Comparison of ENCODE assay signal across 25 cellular contexts in the genomic region with DNA sequence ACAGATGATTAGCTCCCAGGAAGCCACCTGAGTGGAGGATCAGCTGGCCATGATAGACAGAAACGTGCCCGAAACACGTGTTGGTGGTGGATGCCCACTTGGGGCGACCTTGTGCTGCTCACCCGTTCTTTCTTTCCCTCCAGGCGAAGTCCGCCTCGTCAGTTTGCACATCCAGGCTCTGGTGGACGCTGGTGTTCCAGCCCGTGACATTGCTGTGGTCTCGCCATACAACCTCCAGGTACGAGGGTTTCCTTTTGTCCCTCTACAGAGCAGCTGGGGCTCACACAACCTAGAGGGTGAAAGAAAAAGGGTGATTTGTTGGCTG. TPM values are rescaled to one million over a fixed set of nuclear protein-coding genes. Genes with fewer than 3 reads are reported as not detected.
DNase-seq lines count a peak whose midpoint lies in the region; TF ChIP-seq lines count a peak whose summit lies in the region.
"Had no signal": no experiment of that assay in that cellular context is flagged by ENCODE, and none has a peak within 500 bp of the region (broad histone marks: within the 10 kb centered on the region; RNA-seq: fewer than 3 reads in every experiment).

No MANE protein-coding gene starts in this region.

- H3K27ac ChIP-seq in esophagus muscularis mucosa (replicated peaks in 1 of 4) (peak overlapping the region; percentile 83 to 94 (median 93)), prostate gland (peak overlapping the region; percentile 15 to 56), transverse colon (peak overlapping the region; percentile 52 to 83 (median 70))
- H3K27ac ChIP-seq: 22Rv1, C4-2B, GM23248, HL-60, PC-9 had no signal

- in situ Hi-C loops in transverse colon (cut with MboI; ENCODE audit: low pct_ligation_motif_present in 1 of 4, low pct_unique_long_range_greater_than_20kb in 1 of 4, low sequenced_read_pairs in 3 of 4), result no loop called here

- TF ChIP-seq POLR2A in esophagus muscularis mucosa (IDR thresholded peaks at IDR 0.05; ENCODE audit: low read depth) (no peak), prostate gland (IDR thresholded peaks at IDR 0.05) (no peak), transverse colon (IDR thresholded peaks at IDR 0.05) (no peak)

- TF ChIP-seq CTCF in esophagus muscularis mucosa (IDR thresholded peaks at IDR 0.05), result no peak
- no peak for TF ChIP-seq CTCF in prostate gland (IDR thresholded peaks at IDR 0.05)
- TF ChIP-seq CTCF in transverse colon (IDR thresholded peaks at IDR 0.05), result no peak

- H3K4me3 ChIP-seq in esophagus muscularis mucosa (no peak overlapping the region), prostate gland (no peak overlapping the region), transverse colon (no peak overlapping the region)
- H3K4me3 ChIP-seq: GM23248, PC-9 had no signal

- H3K4me1 ChIP-seq in esophagus muscularis mucosa, result peaks cover 3 to 96% (median 95%) of the 10 kb centered on the region in 4 donors
- no peaks in the 10 kb centered on the region for H3K4me1 ChIP-seq in prostate gland (replicated peaks)
- H3K4me1 ChIP-seq in transverse colon, result no peaks in the 10 kb centered on the region

- H3K36me3 ChIP-seq in esophagus muscularis mucosa (peaks cover 40 to 87% (median 83%) of the 10 kb centered on the region in 4 donors), prostate gland (peaks cover 9 to 10% of the 10 kb centered on the region in 2 donors), transverse colon (peaks cover 0 to 23% (median 8%) of the 10 kb centered on the region in 4 donors)

- 99% methylated on average over 9 of the region's 12 CpGs for WGBS in esophagus muscularis mucosa
- 92% methylated on average over 12 of the region's 12 CpGs for whole genome bisulfite sequencing in prostate gland
- WGBS in transverse colon (ENCODE audit: low coverage in 1 of 2), 2 donors, result 94 to 96% methylated on average over 5 to 12 of the region's 12 CpGs

- no peak for TF ChIP-seq EP300 in esophagus muscularis mucosa (IDR thresholded peaks at IDR 0.05)
- no peak for TF ChIP-seq EP300 in transverse colon (IDR thresholded peaks at IDR 0.05; ENCODE audit: low read depth)

- intact Hi-C loops in esophagus muscularis mucosa (cut with DNase I) (no loop called here), prostate gland (cut with DNase I) (no loop called here), transverse colon (cut with DNase I; ENCODE audit: low total_unique reads) (no loop called here)

- DNase-seq in NCI-H146 (lab: John Stamatoyannopoulos, UW) (peak; percentile 37), NCI-H146 treated with DMSO at 0.1 percent for 48 hours (lab: John Stamatoyannopoulos, UW; ENCODE audit: unreplicated experiment) (no peak), esophagus muscularis mucosa (ENCODE audit: extremely low spot score) (no peak), prostate gland (ENCODE audit: low spot score) (no peak), transverse colon (no peak), NCI-H1105 (lab: John Stamatoyannopoulos, UW) (no peak), hippocampal formation (lab: John Stamatoyannopoulos, UW) (no peak)
- DNase-seq in stimulated activated CD4-positive, alpha-beta T cell treated with anti-CD3 and anti-CD28 coated beads, Interleukin-15, amount 100 ng/mL, for 24 hours, result no peak
- DNase-seq: CD8-positive, alpha-beta memory T cell; DMS79 treated with DMSO at 0.1 percent for 48 hours; GM23248; NCI-H1048; NCI-H187 treated with DMSO at 0.1 percent for 48 hours; NCI-H446; NCI-H524 treated with DMSO at 0.1 percent for 48 hours; NCI-H774; NK-92 treated with Interleukin-12 subunit alpha and Interleukin-12 subunit beta, amount 100 ng/mL, for 24 hours; PC-9; SHP77 had no signal

- H3K9me3 ChIP-seq in esophagus muscularis mucosa, result no peaks in the 10 kb centered on the region
- no peaks in the 10 kb centered on the region for H3K9me3 ChIP-seq in prostate gland
- no peaks in the 10 kb centered on the region for H3K9me3 ChIP-seq in transverse colon

- no peaks in the 10 kb centered on the region for H3K27me3 ChIP-seq in esophagus muscularis mucosa
- no peaks in the 10 kb centered on the region for H3K27me3 ChIP-seq in prostate gland (replicated peaks; ENCODE audit: insufficient read depth)
- H3K27me3 ChIP-seq in transverse colon, result no peaks in the 10 kb centered on the region

RNA-seq across cellular contexts. Expression of gene IGHMBP2, which starts 30.6 kb away (rescaled TPM):
- 10 to 100 TPM; 11.6 to 30.8 (median 28.0) TPM for total RNA-seq in esophagus muscularis mucosa
- total RNA-seq in prostate gland, result 10 to 100 TPM; 17.3 to 34.0 TPM
- 100 to 1,000 TPM in 2 of 4 donors, 10 to 100 TPM in 2; 25.2 to 195 (median 111) TPM for total RNA-seq in transverse colon

RNA-seq across cellular contexts. Expression of gene MRPL21, which starts 30.7 kb away (rescaled TPM):
- 10 to 100 TPM; 47.2 to 66.2 (median 51.2) TPM for total RNA-seq in esophagus muscularis mucosa
- total RNA-seq in prostate gland, result 10 to 100 TPM; 41.1 to 76.9 TPM
- 100 to 1,000 TPM in 1 of 4 donors, 10 to 100 TPM in 2, 1 to 10 TPM in 1; 9.0 to 121 (median 52.8) TPM for total RNA-seq in transverse colon

RNA-seq across cellular contexts. Expression of gene MRGPRD, which starts 46.5 kb away (rescaled TPM):
- 1 to 10 TPM in 1 of 4 donors, under 1 TPM in 2, not detected in 1; 0.32 to 2.5 (median 0.66) TPM for total RNA-seq in esophagus muscularis mucosa
- total RNA-seq in prostate gland, result not detected
- not detected for total RNA-seq in transverse colon
- total RNA-seq: B cell; CD8-positive, alpha-beta memory T cell; GM23248; PC-9; RPMI7951; SK-MEL-5 had no signal

Comparison
In these comparisons a context has a peak if more than half of its experiments do, and no peak if none do; other contexts are left out.
1. H3K27ac ChIP-seq: peak in every context shown above with its lines; median percentile 93 in esophagus muscularis mucosa; 70 in transverse colon; 36 in prostate gland.